In the genomic region with DNA sequence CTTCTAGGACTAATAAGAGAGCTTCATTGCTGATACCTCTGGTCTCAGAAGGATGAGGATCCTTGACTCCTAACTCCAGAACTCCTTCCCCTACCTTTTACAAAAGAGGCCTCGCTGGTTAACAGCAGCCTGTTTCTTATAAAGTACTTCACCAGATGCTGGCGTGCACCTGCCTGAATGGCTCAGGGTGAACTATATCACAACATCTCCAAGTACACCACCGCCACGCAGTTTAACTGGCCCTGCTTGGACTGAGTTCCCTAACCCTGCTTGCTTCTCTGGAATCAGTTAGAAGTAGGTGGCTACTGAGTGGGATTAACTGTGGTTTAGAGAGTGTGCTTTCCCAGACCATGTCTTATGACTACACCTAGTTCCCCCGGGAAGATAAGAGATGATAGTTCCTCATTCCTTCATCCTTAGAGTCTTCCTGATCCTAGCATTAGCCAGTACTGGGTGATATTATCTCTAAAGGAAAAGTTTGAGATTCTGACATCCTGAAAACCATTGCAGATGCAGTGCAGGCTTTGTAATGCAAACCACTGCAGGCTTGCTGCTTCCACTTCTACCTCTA, we compare ENCODE assay signal across 13 cellular contexts. TPM values are rescaled to one million over a fixed set of nuclear protein-coding genes. Genes with fewer than 3 reads are reported as not detected.
DNase-seq lines count a peak whose midpoint lies in the region; ATAC-seq and TF ChIP-seq lines count a peak whose summit lies in the region.
"Had no signal": no experiment of that assay in that cellular context is flagged by ENCODE, and none has a peak within 500 bp of the region (broad histone marks: within the 10 kb centered on the region; RNA-seq: fewer than 3 reads in every experiment).

No MANE protein-coding gene starts in this region.

- peak overlapping the region; percentile 1 for H3K27ac ChIP-seq in mesodermal cell (ENCODE audit: low read depth, low read length, severe bottlenecking)

- H3K4me3 Mint-ChIP-seq in activated naive CD8-positive, alpha-beta T cell = peak overlapping the region; percentile 85
- H3K4me3 Mint-ChIP-seq in activated naive CD8-positive, alpha-beta T cell treated with anti-CD3 and anti-CD28 coated beads, Interleukin-2, amount 50 U/mL, for 24 hours = no peak overlapping the region
- H3K4me3 Mint-ChIP-seq in chondrocyte (ENCODE audit: unreplicated experiment) = peak overlapping the region; percentile 87
- peak overlapping the region; percentile 93 for H3K4me3 Mint-ChIP-seq in type B pancreatic cell

- no peak for ATAC-seq in activated naive CD8-positive, alpha-beta T cell treated with anti-CD3 and anti-CD28 coated beads, Interleukin-2, amount 50 U/mL, for 24 hours
- ATAC-seq in HG02588 (IDR thresholded peaks at IDR 0.05; ENCODE audit: unreplicated experiment) (no peak), HG02642 (IDR thresholded peaks at IDR 0.05; ENCODE audit: poor library complexity, unreplicated experiment) (no peak)

- peaks cover 63% of the 10 kb centered on the region for H3K4me1 Mint-ChIP-seq in activated naive CD8-positive, alpha-beta T cell (ENCODE audit: low read depth)
- H3K4me1 Mint-ChIP-seq in activated naive CD8-positive, alpha-beta T cell treated with anti-CD3 and anti-CD28 coated beads, Interleukin-2, amount 50 U/mL, for 24 hours = peaks cover 67% of the 10 kb centered on the region
- H3K4me1 Mint-ChIP-seq in chondrocyte (ENCODE audit: low read depth) (peaks cover 68% of the 10 kb centered on the region), type B pancreatic cell (ENCODE audit: unreplicated experiment) (peaks cover 29% of the 10 kb centered on the region)

- WGBS in mesodermal cell (ENCODE audit: insufficient coverage in 2 of 2), 2 experiments = 40 to 79% methylated on average over 1 to 2 of the region's 5 CpGs

- no peaks in the 10 kb centered on the region for H3K9me3 Mint-ChIP-seq in activated naive CD8-positive, alpha-beta T cell (ENCODE audit: low read depth)
- no peaks in the 10 kb centered on the region for H3K9me3 Mint-ChIP-seq in activated naive CD8-positive, alpha-beta T cell treated with anti-CD3 and anti-CD28 coated beads, Interleukin-2, amount 50 U/mL, for 24 hours
- H3K9me3 Mint-ChIP-seq in chondrocyte (ENCODE audit: low read depth) (no peaks in the 10 kb centered on the region), type B pancreatic cell (no peaks in the 10 kb centered on the region)

- DNase-seq in activated naive CD8-positive, alpha-beta T cell treated with anti-CD3 and anti-CD28 coated beads, Interleukin-2, amount 50 U/mL, for 24 hours = no peak
- DNase-seq in chondrocyte (ENCODE audit: low spot score) = no peak
- no peak for DNase-seq in type B pancreatic cell (ENCODE audit: extremely low spot score, unreplicated experiment)
- no peak for DNase-seq in NCI-H774 (lab: John Stamatoyannopoulos, UW)
- DNase-seq: activated CD4-positive, CD25-positive, alpha-beta regulatory T cell treated with anti-CD3 and anti-CD28 coated beads, Interleukin-2, amount 50 U/mL, for 72 hours; anterior cingulate cortex; NCI-H1048; posterior cingulate gyrus had no signal

- peak overlapping the region; percentile 84 for H3K27ac Mint-ChIP-seq in activated naive CD8-positive, alpha-beta T cell
- H3K27ac Mint-ChIP-seq in activated naive CD8-positive, alpha-beta T cell treated with anti-CD3 and anti-CD28 coated beads, Interleukin-2, amount 50 U/mL, for 24 hours = no peak overlapping the region
- peak overlapping the region; percentile 77 for H3K27ac Mint-ChIP-seq in chondrocyte (ENCODE audit: unreplicated experiment)
- H3K27ac Mint-ChIP-seq in type B pancreatic cell = peak overlapping the region; percentile 57

- no peak overlapping the region for H3K4me3 ChIP-seq in mesodermal cell (ENCODE audit: extremely low read depth, insufficient read depth, low read length, poor library complexity, severe bottlenecking)

- H3K27me3 Mint-ChIP-seq in activated naive CD8-positive, alpha-beta T cell = no peaks in the 10 kb centered on the region
- no peaks in the 10 kb centered on the region for H3K27me3 Mint-ChIP-seq in activated naive CD8-positive, alpha-beta T cell treated with anti-CD3 and anti-CD28 coated beads, Interleukin-2, amount 50 U/mL, for 24 hours
- H3K27me3 Mint-ChIP-seq in chondrocyte (ENCODE audit: low read depth) (no peaks in the 10 kb centered on the region), type B pancreatic cell (no peaks in the 10 kb centered on the region)

- no peaks in the 10 kb centered on the region for H3K9me3 ChIP-seq in mesodermal cell (ENCODE audit: control insufficient read depth, low read length)

- H3K36me3 Mint-ChIP-seq in activated naive CD8-positive, alpha-beta T cell = no peaks in the 10 kb centered on the region
- H3K36me3 Mint-ChIP-seq in activated naive CD8-positive, alpha-beta T cell treated with anti-CD3 and anti-CD28 coated beads, Interleukin-2, amount 50 U/mL, for 24 hours (ENCODE audit: low read depth) = peaks cover 10% of the 10 kb centered on the region
- peaks cover 3% of the 10 kb centered on the region for H3K36me3 Mint-ChIP-seq in chondrocyte (ENCODE audit: low read depth)
- peaks cover 25% of the 10 kb centered on the region for H3K36me3 Mint-ChIP-seq in type B pancreatic cell

- H3K36me3 ChIP-seq in mesodermal cell (ENCODE audit: control insufficient read depth, insufficient read depth, low read length) = peaks cover 9% of the 10 kb centered on the region

- no peak for TF ChIP-seq CTCF in chondrocyte (IDR thresholded peaks at IDR 0.05)
- no peak for TF ChIP-seq CTCF in type B pancreatic cell (conservative IDR thresholded peaks at IDR 0.05)

- H3K4me1 ChIP-seq in mesodermal cell (ENCODE audit: control insufficient read depth, insufficient read depth, low read length, poor library complexity, severe bottlenecking) = peaks cover 53% of the 10 kb centered on the region

RNA-seq across cellular contexts. Expression of a gene that starts 3.0 kb away (rescaled TPM):
- total RNA-seq in chondrocyte = 21.1 to 24.0 TPM (median 23.4 TPM) in 3 replicates
- polyA plus RNA-seq in mesodermal cell (2013, experiment 1 of 2) = 14.9 TPM
- 13.6 TPM for polyA plus RNA-seq in mesodermal cell (2013, experiment 2 of 2)
- 15.6 and 35.5 TPM in 2 replicates for total RNA-seq in type B pancreatic cell (ENCODE audit: low replicate concordance)

RNA-seq across cellular contexts. Expression of a gene that starts 30.6 kb away (rescaled TPM):
- total RNA-seq in chondrocyte = 0.27 to 0.59 TPM in 2 of 3 replicates, not detected in the other
- polyA plus RNA-seq in mesodermal cell (2013, experiment 1 of 2) = 0.18 TPM
- 0.25 TPM for polyA plus RNA-seq in mesodermal cell (2013, experiment 2 of 2)
- not detected in 2 replicates for total RNA-seq in type B pancreatic cell (ENCODE audit: low replicate concordance)
- total RNA-seq: glomerular endothelial cell had no signal

RNA-seq across cellular contexts. Expression of a gene that starts 46.5 kb away (rescaled TPM):
- 23.1 to 36.9 TPM (median 26.1 TPM) in 3 replicates for total RNA-seq in chondrocyte
- polyA plus RNA-seq in mesodermal cell (2013, experiment 1 of 2) = 17.0 TPM
- polyA plus RNA-seq in mesodermal cell (2013, experiment 2 of 2) = 16.0 TPM
- total RNA-seq in type B pancreatic cell (ENCODE audit: low replicate concordance) = 26.9 and 61.4 TPM in 2 replicates
